In the genomic region with DNA sequence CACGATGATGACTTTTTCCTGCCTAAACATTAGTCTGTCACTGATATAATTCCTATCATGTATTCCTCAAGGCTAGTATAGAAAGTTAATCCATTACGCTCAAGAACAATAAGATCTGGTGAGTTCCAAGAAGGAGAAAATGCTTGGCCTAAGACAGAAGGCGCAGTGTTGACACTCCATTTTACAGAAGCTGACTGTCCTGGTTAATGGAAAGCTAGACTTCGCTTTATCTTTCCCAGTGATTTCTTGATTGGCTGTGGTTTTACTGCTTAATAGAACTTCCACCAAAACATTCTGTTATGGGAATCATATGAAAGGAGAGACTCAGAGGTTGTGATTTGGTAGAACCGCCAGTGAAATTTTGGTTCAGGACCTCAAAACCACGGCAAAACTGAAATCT, we compare ENCODE assay signal across 27 cellular contexts. TPM values are rescaled to one million over a fixed set of nuclear protein-coding genes. Genes with fewer than 3 reads are reported as not detected.
"Had no signal": no experiment of that assay in that cellular context is flagged by ENCODE, and none has a peak within 500 bp of the region (broad histone marks: within the 10 kb centered on the region; RNA-seq: fewer than 3 reads in every experiment).

No MANE protein-coding gene starts in this region.

- H3K36me3 Mint-ChIP-seq: activated naive CD8-positive, alpha-beta T cell treated with anti-CD3 and anti-CD28 coated beads for 36 hours; naive thymus-derived CD4-positive, alpha-beta T cell; neural progenitor cell had no signal

- FAIRE-seq: keratinocyte had no signal

- H3K27me3 ChIP-seq: adrenal gland, brain microvascular endothelial cell, dorsolateral prefrontal cortex, vagina had no signal

- ATAC-seq: activated T-cell treated with anti-CD3 and anti-CD28 coated beads, Interleukin-2, amount 50 U/mL, for 72 hours; effector memory CD8-positive, alpha-beta T cell; left cardiac atrium; naive thymus-derived CD4-positive, alpha-beta T cell; right cardiac atrium had no signal

- H3K4me3 Mint-ChIP-seq: activated naive CD4-positive, alpha-beta T cell treated with anti-CD3 and anti-CD28 coated beads for 36 hours; activated T-cell treated with anti-CD3 and anti-CD28 coated beads, Interleukin-2, amount 50 U/mL, for 72 hours; effector memory CD8-positive, alpha-beta T cell; T-helper 2 cell treated with Interferon-gamma antibody and Interleukin-4, amounts not matched to agents 5 μg/mL and 100 μg/mL, for 36 hours had no signal

- H3K27ac ChIP-seq: adrenal gland, brain microvascular endothelial cell, neural progenitor cell, spleen, vagina had no signal

- H3K9me3 Mint-ChIP-seq: activated naive CD4-positive, alpha-beta T cell treated with anti-CD3 and anti-CD28 coated beads for 36 hours; activated naive CD8-positive, alpha-beta T cell treated with anti-CD3 and anti-CD28 coated beads for 36 hours; activated T-cell treated with anti-CD3 and anti-CD28 coated beads, Interleukin-2, amount 50 U/mL, for 72 hours; effector memory CD8-positive, alpha-beta T cell; naive thymus-derived CD4-positive, alpha-beta T cell; neural progenitor cell; T-helper 2 cell treated with Interferon-gamma antibody and Interleukin-4, amounts not matched to agents 5 μg/mL and 100 μg/mL, for 36 hours had no signal

- H3K4me3 ChIP-seq: adrenal gland, coronary artery, dorsolateral prefrontal cortex, neural progenitor cell, spleen, vagina had no signal

- H3K9me3 ChIP-seq: adrenal gland, spleen, vagina had no signal

- H3K27ac Mint-ChIP-seq: activated naive CD4-positive, alpha-beta T cell treated with anti-CD3 and anti-CD28 coated beads for 36 hours; activated naive CD8-positive, alpha-beta T cell treated with anti-CD3 and anti-CD28 coated beads for 36 hours; activated T-cell treated with anti-CD3 and anti-CD28 coated beads, Interleukin-2, amount 50 U/mL, for 72 hours; effector memory CD8-positive, alpha-beta T cell; naive thymus-derived CD4-positive, alpha-beta T cell; neural progenitor cell; T-helper 2 cell treated with Interferon-gamma antibody and Interleukin-4, amounts not matched to agents 5 μg/mL and 100 μg/mL, for 36 hours had no signal

- H3K4me2 ChIP-seq: neural progenitor cell had no signal

- H3K9ac ChIP-seq: neural progenitor cell had no signal

- DNase-seq: activated CD4-positive, alpha-beta T cell treated with anti-CD3 and anti-CD28 coated beads for 4 hours; activated CD4-positive, alpha-beta T cell treated with anti-CD3 and anti-CD28 coated beads, Interleukin-2, amount 50 U/mL, for 4 hours; activated effector memory CD4-positive, alpha-beta T cell treated with Interleukin-2 at 50 U/mL for 16 hours; activated naive CD4-positive, alpha-beta T cell treated with anti-CD3 and anti-CD28 coated beads for 36 hours; activated naive CD8-positive, alpha-beta T cell treated with anti-CD3 and anti-CD28 coated beads for 36 hours; activated T-cell treated with anti-CD3 and anti-CD28 coated beads for 4 hours; activated T-cell treated with anti-CD3 and anti-CD28 coated beads, Interleukin-2, amount 50 U/mL, for 72 hours; adrenal gland; aorta; brain microvascular endothelial cell; dorsolateral prefrontal cortex; effector memory CD8-positive, alpha-beta T cell; erythroblast; head of caudate nucleus; hippocampal formation; left cardiac atrium; mammary epithelial cell; naive thymus-derived CD4-positive, alpha-beta T cell; occipital lobe; right cardiac atrium; spleen; stimulated activated naive CD4-positive, alpha-beta T cell treated with Interleukin-2 at 50 U/mL for 16 hours had no signal

- H3K36me3 ChIP-seq: adrenal gland, brain microvascular endothelial cell, neural progenitor cell, spleen, vagina had no signal

- H2AFZ ChIP-seq: neural progenitor cell had no signal

- H3K4me1 ChIP-seq: vagina had no signal

RNA-seq across cellular contexts. Expression of a gene that starts 1.9 kb away (rescaled TPM):
- total RNA-seq: activated T-cell treated with anti-CD3 and anti-CD28 coated beads, Interleukin-2, amount 50 U/mL, for 72 hours; naive thymus-derived CD4-positive, alpha-beta T cell had no signal
